11 cellular contexts compared by ENCODE assay signal in genomic region chr10:97235353-97235752, GRCh38. TPM values are rescaled to one million over a fixed set of nuclear protein-coding genes. Genes with fewer than 3 reads are reported as not detected.
"Had no signal": no experiment of that assay in that cellular context is flagged by ENCODE, and none has a peak within 500 bp of the region (broad histone marks: within the 10 kb centered on the region; RNA-seq: fewer than 3 reads in every experiment).

No MANE protein-coding gene starts in this region.

- H3K4me3 ChIP-seq: GM23248, GM23338, HAP-1 had no signal

- H3K4me2 ChIP-seq: GM23338 had no signal

- H3K9me3 ChIP-seq: HAP-1 had no signal

- H3K27ac ChIP-seq: GM23248 had no signal

- DNase-seq: GM23248, GOT3, H7, H9, HCEC 1CT, HFFc6 had no signal

- H3K9ac ChIP-seq: GM23248 had no signal

- H3K4me1 ChIP-seq: HAP-1 had no signal

- H2AFZ ChIP-seq: GM23248, GM23338 had no signal

- ATAC-seq: HCT116 had no signal

- FAIRE-seq: H1, H54 had no signal

RNA-seq across cellular contexts. Expression of gene SLIT1, which starts 49.6 kb away (rescaled TPM):
- total RNA-seq: GM23248 had no signal
- polyA plus RNA-seq: GM23248 had no signal
